9 cellular contexts compared by ENCODE assay signal in genomic region chr21:45366931-45367401, GRCh38. TPM values are rescaled to one million over a fixed set of nuclear protein-coding genes. Genes with fewer than 3 reads are reported as not detected.
DNase-seq lines count a peak whose midpoint lies in the region; ATAC-seq and TF ChIP-seq lines count a peak whose summit lies in the region.
"Had no signal": no experiment of that assay in that cellular context is flagged by ENCODE, and none has a peak within 500 bp of the region (broad histone marks: within the 10 kb centered on the region; RNA-seq: fewer than 3 reads in every experiment).

No MANE protein-coding gene starts in this region.

- peaks cover 30% of the 10 kb centered on the region for H3K27me3 Mint-ChIP-seq in GM23338 (ENCODE audit: insufficient read depth, low read depth, poor library complexity)

- H3K9me3 ChIP-seq in HUES6 (ENCODE audit: control insufficient read depth, insufficient read depth, low read depth, low read length) = no peaks in the 10 kb centered on the region; the same call in 1 of the 2 replicates
- H3K9me3 ChIP-seq in uterus = no peaks in the 10 kb centered on the region

- H3F3A ChIP-seq in GM23338 (replicated peaks; ENCODE audit: low read depth) = 0 out of 2 replicates have a peak, but pooled peaks cover 4% of the 10 kb centered on the region

- peak; percentile 98 for DNase-seq in dermis blood vessel endothelial cell
- DNase-seq in lung microvascular endothelial cell (ENCODE audit: low read depth in 2 of 2) = peak; percentile 99
- DNase-seq in uterus = peak; percentile 90 to 91
- DNase-seq in stimulated activated naive CD4-positive, alpha-beta T cell treated with Interleukin-2 at 50 U/mL for 16 hours (lab: John Stamatoyannopoulos, UW) = no peak
- DNase-seq in GM23338 (ENCODE audit: low spot score) = no peak
- DNase-seq: NCI-H526 had no signal

- no peaks in the 10 kb centered on the region for H4K20me1 ChIP-seq in GM23338 (replicated peaks; ENCODE audit: insufficient read depth)

- no peak overlapping the region for H3K27ac Mint-ChIP-seq in GM23338

- no peaks in the 10 kb centered on the region for H3K36me3 ChIP-seq in HUES6 (ENCODE audit: control insufficient read depth, insufficient read depth, low read length)
- no peaks in the 10 kb centered on the region for H3K36me3 ChIP-seq in uterus
- H3K36me3 ChIP-seq in GM23338 (ENCODE audit: insufficient read depth) = no peaks in the 10 kb centered on the region

- H3K4me3 Mint-ChIP-seq in GM23338 = no peak overlapping the region

- TF ChIP-seq POLR2A in uterus (IDR thresholded peaks at IDR 0.05) = no peak

- intact Hi-C loops in uterus (cut with DNase I; ENCODE audit: low total_unique reads) = no loop called here

- no peak overlapping the region for H3K4me3 ChIP-seq in HUES6 (ENCODE audit: low read depth, low read length)
- H3K4me3 ChIP-seq in uterus = no peak overlapping the region
- H3K4me3 ChIP-seq in GM23338 = no peak overlapping the region

- no peaks in the 10 kb centered on the region for H3K9me3 Mint-ChIP-seq in GM23338

- H3K27ac ChIP-seq in HUES6 (ENCODE audit: low read depth, low read length) (peak overlapping the region; percentile 77; the same call in 1 of the 2 replicates), uterus (peak overlapping the region; percentile 97), GM23338 (ENCODE audit: low read depth) (no peak overlapping the region)

- H3K36me3 Mint-ChIP-seq in GM23338 (ENCODE audit: low read depth) = no peaks in the 10 kb centered on the region; the same call in 2 of the 3 replicates

- no peaks in the 10 kb centered on the region for H3K79me2 ChIP-seq in GM23338 (replicated peaks; ENCODE audit: insufficient read depth)

- H3K9me2 ChIP-seq in GM23338 (ENCODE audit: insufficient read depth) = no peaks in the 10 kb centered on the region

- H3K4me1 Mint-ChIP-seq in GM23338 = peaks cover 47% of the 10 kb centered on the region

- H3K4me1 ChIP-seq in HUES6 (ENCODE audit: control insufficient read depth, insufficient read depth, low read length) (peaks cover 53% of the 10 kb centered on the region; the same call in 1 of the 2 replicates), uterus (peaks cover 0 to 25% of the 10 kb centered on the region in 2 donors), GM23338 (ENCODE audit: insufficient read depth) (peaks cover 9% of the 10 kb centered on the region; the same call in 1 of the 2 replicates)

- ATAC-seq in HG03432 (IDR thresholded peaks at IDR 0.05; ENCODE audit: unreplicated experiment) (no peak), HG03108 (IDR thresholded peaks at IDR 0.05; ENCODE audit: unreplicated experiment) (no peak), GM23338 (no peak)

- H2AFZ ChIP-seq in GM23338 = no peak overlapping the region

- TF ChIP-seq CTCF in uterus (IDR thresholded peaks at IDR 0.05) = no peak
- TF ChIP-seq CTCF in GM23338 (conservative IDR thresholded peaks at IDR 0.05; ENCODE audit: low read depth in 2 of 2) = no peak

- H3K27me3 ChIP-seq in HUES6 (ENCODE audit: control insufficient read depth, insufficient read depth, low read length) (no peaks in the 10 kb centered on the region), uterus (no peaks in the 10 kb centered on the region), GM23338 (ENCODE audit: insufficient read depth) (no peaks in the 10 kb centered on the region; the same call in 1 of the 2 replicates)

- no peak overlapping the region for H3K4me2 ChIP-seq in GM23338

- H3K9ac ChIP-seq in HUES6 (ENCODE audit: low read length) = peak overlapping the region; percentile 48

TF ChIP-seq in GM23338, 12 proteins besides CTCF, POLR2A, EP300 and RAD21 (continues in another document):
- TF ChIP-seq CREB1 (CRISPR knock-in tag; IDR thresholded peaks at IDR 0.05; ENCODE audit: low read depth) = no peak
- no peak for TF ChIP-seq STAT1 (IDR thresholded peaks at IDR 0.05; ENCODE audit: unreplicated experiment)
- TF ChIP-seq EZH2 (IDR thresholded peaks at IDR 0.05; ENCODE audit: low read depth, unreplicated experiment) = no peak
- no peak for TF ChIP-seq EZH2phosphoT487 (IDR thresholded peaks at IDR 0.05; ENCODE audit: unreplicated experiment)
- TF ChIP-seq ETS1 (IDR thresholded peaks at IDR 0.05) = no peak
- no peak for TF ChIP-seq REST (IDR thresholded peaks at IDR 0.05; ENCODE audit: unreplicated experiment)

RNA-seq across cellular contexts. Expression of gene COL18A1, which starts 38.0 kb away (rescaled TPM):
- 309 and 317 TPM in 2 replicates for total RNA-seq in dermis blood vessel endothelial cell
- 139 and 164 TPM in 2 replicates for total RNA-seq in lung microvascular endothelial cell
- total RNA-seq in uterus = 100 to 1,000 TPM in 3 of 4 donors, 10 to 100 TPM in 1; 73.0 to 223 (median 152) TPM
- total RNA-seq in GM23338 (2014; rRNA removed; shearing (Covaris generic)) = 287 and 430 TPM in 2 replicates
- polyA plus RNA-seq in GM23338 (2016; fragmentation: Nextera tagmentation; extraction: Ambion mirVana) = 38.4 and 45.1 TPM in 2 replicates

Comparison
In these comparisons a context has a peak if more than half of its experiments do, and no peak if none do; other contexts are left out.
1. DNase-seq: peak in dermis blood vessel endothelial cell (single experiment), lung microvascular endothelial cell (2 of 2) and uterus (2 of 2); none in stimulated activated naive CD4-positive, alpha-beta T cell treated with Interleukin-2 at 50 U/mL for 16 hours (single experiment) and GM23338 (single experiment).